1 cellular context compared by ENCODE assay signal in genomic region chr9:137632432-137633161, GRCh38.
TF ChIP-seq lines count a peak whose summit lies in the region.

No MANE protein-coding gene starts in this region.

TF ChIP-seq in HEK293, 187 proteins besides CTCF, POLR2A, EP300 and RAD21 (continued from another document):
- TF ChIP-seq ZNF114 (tag by site-specific recombination; IDR thresholded peaks at IDR 0.05): no peak
- no peak for TF ChIP-seq GLI2 (tag by site-specific recombination; IDR thresholded peaks at IDR 0.05; ENCODE audit: borderline replicate concordance, low read depth)
- no peak for TF ChIP-seq ZNF473 (tag by site-specific recombination; IDR thresholded peaks at IDR 0.05)
- no peak for TF ChIP-seq SALL2 (tag by site-specific recombination; IDR thresholded peaks at IDR 0.05; ENCODE audit: borderline replicate concordance)
- no peak for TF ChIP-seq ZNF707 (tag by site-specific recombination; IDR thresholded peaks at IDR 0.05)
- no peak for TF ChIP-seq ZNF354C (tag by site-specific recombination; IDR thresholded peaks at IDR 0.05; ENCODE audit: borderline replicate concordance, low read depth)
- TF ChIP-seq ZNF510 (tag by site-specific recombination; IDR thresholded peaks at IDR 0.05; ENCODE audit: insufficient replicate concordance): no peak
- no peak for TF ChIP-seq ZNF202 (tag by site-specific recombination; IDR thresholded peaks at IDR 0.05; ENCODE audit: borderline replicate concordance)
- TF ChIP-seq ZNF280C (tag by site-specific recombination; IDR thresholded peaks at IDR 0.05): no peak
- 0 out of 2 replicates have a peak, but pooled peaks have one; percentile 51 for TF ChIP-seq EGR2 (tag by site-specific recombination; IDR thresholded peaks at IDR 0.05; ENCODE audit: low read depth)
- no peak for TF ChIP-seq GFI1B (tag by site-specific recombination; IDR thresholded peaks at IDR 0.05)
- TF ChIP-seq ZNF518A (tag by site-specific recombination; conservative IDR thresholded peaks at IDR 0.05; ENCODE audit: low read depth): no peak
- TF ChIP-seq ZNF155 (tag by site-specific recombination; IDR thresholded peaks at IDR 0.05): no peak
- TF ChIP-seq YY1 (tag by site-specific recombination; IDR thresholded peaks at IDR 0.05): no peak
- TF ChIP-seq ZNF335 (tag by site-specific recombination; conservative IDR thresholded peaks at IDR 0.05): peak; percentile 76
- TF ChIP-seq ZNF529 (tag by site-specific recombination; IDR thresholded peaks at IDR 0.05; ENCODE audit: insufficient replicate concordance): no peak
- no peak for TF ChIP-seq ZNF514 (tag by site-specific recombination; IDR thresholded peaks at IDR 0.05)
- TF ChIP-seq PRDM10 (tag by site-specific recombination; IDR thresholded peaks at IDR 0.05): peak; percentile 97
- TF ChIP-seq ZNF521 (tag by site-specific recombination; IDR thresholded peaks at IDR 0.05): no peak
- TF ChIP-seq ZNF561 (tag by site-specific recombination; IDR thresholded peaks at IDR 0.05; ENCODE audit: borderline replicate concordance): no peak
- no peak for TF ChIP-seq ZSCAN5A (tag by site-specific recombination; IDR thresholded peaks at IDR 0.05)
- TF ChIP-seq ZNF19 (tag by site-specific recombination; IDR thresholded peaks at IDR 0.05; ENCODE audit: low read depth): no peak
- no peak for TF ChIP-seq ZNF423 (tag by site-specific recombination; IDR thresholded peaks at IDR 0.05)
- TF ChIP-seq PRDM6 (tag by site-specific recombination; IDR thresholded peaks at IDR 0.05): no peak
- no peak for TF ChIP-seq ZNF184 (tag by site-specific recombination; IDR thresholded peaks at IDR 0.05)
- no peak for TF ChIP-seq ZNF132 (tag by site-specific recombination; IDR thresholded peaks at IDR 0.05; ENCODE audit: borderline replicate concordance)
- no peak for TF ChIP-seq ZNF837 (tag by site-specific recombination; IDR thresholded peaks at IDR 0.05)
TF ChIP-seq in HEK293: peak in this region for 38.
